23 cellular contexts compared by ENCODE assay signal in genomic region chr19:8132858-8133458, GRCh38. TPM values are rescaled to one million over a fixed set of nuclear protein-coding genes. Genes with fewer than 3 reads are reported as not detected.
"Had no signal": no experiment of that assay in that cellular context is flagged by ENCODE, and none has a peak within 500 bp of the region (broad histone marks: within the 10 kb centered on the region; RNA-seq: fewer than 3 reads in every experiment).

No MANE protein-coding gene starts in this region.

- H3K27me3 Mint-ChIP-seq: activated naive CD8-positive, alpha-beta T cell treated with anti-CD3 and anti-CD28 coated beads, Interleukin-2, amount 10 ng/mL, durations not matched to agents 7 days and 5 days had no signal

- DNase-seq: activated CD4-positive, alpha-beta memory T cell treated with anti-CD3 and anti-CD28 coated beads for 36 hours; activated CD4-positive, alpha-beta T cell treated with anti-CD3 and anti-CD28 coated beads for 48 hours; activated CD4-positive, CD25-positive, alpha-beta regulatory T cell; activated naive CD4-positive, alpha-beta T cell treated with Interleukin-2 at 50 U/mL for 16 hours; activated naive CD8-positive, alpha-beta T cell treated with anti-CD3 and anti-CD28 coated beads, Interleukin-2, amount 10 ng/mL, durations not matched to agents 7 days and 5 days; activated T-cell treated with anti-CD3 and anti-CD28 coated beads, Interleukin-2, amount 50 U/mL, for 48 hours; amniotic stem cell; esophagus squamous epithelium; gastrocnemius medialis; hippocampal formation; kidney glomerular epithelial cell; left lung; naive thymus-derived CD8-positive, alpha-beta T cell; ovary; psoas muscle; right cardiac atrium; stimulated activated CD4-positive, alpha-beta T cell treated with anti-CD3 and anti-CD28 coated beads, Interleukin-1b, Interleukin-23, amount 100 ng/mL, for 48 hours; stomach; T1000 had no signal

- ATAC-seq: gastrocnemius medialis; left lung; naive thymus-derived CD8-positive, alpha-beta T cell; psoas muscle; right cardiac atrium; stimulated activated effector memory CD8-positive, alpha-beta T cell treated with anti-CD3 and anti-CD28 coated beads, Interleukin-12 subunit alpha, Interleukin-12 subunit beta, amount 100 ng/mL, for 72 hours had no signal

- H3K9me3 Mint-ChIP-seq: activated CD4-positive, alpha-beta memory T cell treated with anti-CD3 and anti-CD28 coated beads for 36 hours; activated naive CD8-positive, alpha-beta T cell treated with anti-CD3 and anti-CD28 coated beads, Interleukin-2, amount 10 ng/mL, durations not matched to agents 7 days and 5 days; naive thymus-derived CD8-positive, alpha-beta T cell; neural progenitor cell; stimulated activated effector memory CD8-positive, alpha-beta T cell treated with anti-CD3 and anti-CD28 coated beads, Interleukin-12 subunit alpha, Interleukin-12 subunit beta, amount 100 ng/mL, for 72 hours had no signal

- H3K4me1 Mint-ChIP-seq: activated naive CD8-positive, alpha-beta T cell treated with anti-CD3 and anti-CD28 coated beads, Interleukin-2, amount 10 ng/mL, durations not matched to agents 7 days and 5 days; naive thymus-derived CD8-positive, alpha-beta T cell; neural progenitor cell; stimulated activated effector memory CD8-positive, alpha-beta T cell treated with anti-CD3 and anti-CD28 coated beads, Interleukin-12 subunit alpha, Interleukin-12 subunit beta, amount 100 ng/mL, for 72 hours had no signal

- H3K4me3 Mint-ChIP-seq: activated CD4-positive, alpha-beta memory T cell treated with anti-CD3 and anti-CD28 coated beads for 36 hours; activated naive CD8-positive, alpha-beta T cell treated with anti-CD3 and anti-CD28 coated beads, Interleukin-2, amount 10 ng/mL, durations not matched to agents 7 days and 5 days; naive thymus-derived CD8-positive, alpha-beta T cell; neural progenitor cell; stimulated activated effector memory CD8-positive, alpha-beta T cell treated with anti-CD3 and anti-CD28 coated beads, Interleukin-12 subunit alpha, Interleukin-12 subunit beta, amount 100 ng/mL, for 72 hours had no signal

- H3K36me3 Mint-ChIP-seq: activated CD4-positive, alpha-beta memory T cell treated with anti-CD3 and anti-CD28 coated beads for 36 hours; activated naive CD8-positive, alpha-beta T cell treated with anti-CD3 and anti-CD28 coated beads, Interleukin-2, amount 10 ng/mL, durations not matched to agents 7 days and 5 days; naive thymus-derived CD8-positive, alpha-beta T cell had no signal

- H3K27ac Mint-ChIP-seq: activated CD4-positive, alpha-beta memory T cell treated with anti-CD3 and anti-CD28 coated beads for 36 hours; activated naive CD8-positive, alpha-beta T cell treated with anti-CD3 and anti-CD28 coated beads, Interleukin-2, amount 10 ng/mL, durations not matched to agents 7 days and 5 days; naive thymus-derived CD8-positive, alpha-beta T cell; neural progenitor cell; stimulated activated effector memory CD8-positive, alpha-beta T cell treated with anti-CD3 and anti-CD28 coated beads, Interleukin-12 subunit alpha, Interleukin-12 subunit beta, amount 100 ng/mL, for 72 hours had no signal

RNA-seq across cellular contexts. Expression of gene FBN3, which starts 16.4 kb away (rescaled TPM):
- total RNA-seq: activated CD4-positive, alpha-beta memory T cell treated with anti-CD3 and anti-CD28 coated beads for 36 hours; bronchial epithelial cell; mesenteric fat pad; naive thymus-derived CD8-positive, alpha-beta T cell; right cardiac atrium had no signal
